In the genomic region with DNA sequence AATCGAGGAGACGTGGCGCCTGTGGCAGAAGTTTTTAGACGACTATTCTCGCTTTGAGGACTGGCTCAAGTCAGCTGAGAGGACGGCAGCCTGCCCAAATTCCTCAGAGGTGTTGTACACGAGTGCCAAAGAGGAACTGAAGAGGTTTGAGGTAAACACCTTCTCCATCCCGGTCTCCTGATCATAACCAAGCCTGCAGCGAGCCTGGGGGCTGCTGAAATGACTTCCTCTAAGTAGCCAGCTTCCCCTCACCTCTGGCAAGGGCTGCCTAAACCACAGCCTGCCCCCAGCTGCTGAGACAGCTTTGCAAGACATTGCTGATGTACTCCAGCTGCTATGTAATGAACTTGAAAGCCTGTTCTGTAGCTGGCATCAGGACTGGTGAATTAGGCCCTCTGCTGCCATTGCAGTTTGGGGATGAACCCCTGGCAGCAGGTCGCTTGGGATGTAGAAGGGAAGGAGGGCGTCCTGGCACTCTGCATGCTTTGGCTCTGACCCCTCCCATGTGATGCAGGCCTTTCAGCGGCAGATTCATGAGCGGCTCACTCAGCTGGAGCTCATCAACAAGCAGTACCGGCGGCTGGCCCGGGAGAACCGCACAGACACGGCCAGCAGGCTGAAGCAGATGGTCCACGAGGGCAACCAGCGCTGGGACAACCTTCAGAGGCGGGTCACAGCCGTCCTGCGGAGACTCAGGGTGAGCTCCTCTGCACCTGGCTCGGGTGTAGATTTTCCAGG, we compare ENCODE assay signal across 10 cellular contexts.
DNase-seq lines count a peak whose midpoint lies in the region; ATAC-seq, FAIRE-seq and TF ChIP-seq lines count a peak whose summit lies in the region.
"Had no signal": no experiment of that assay in that cellular context is flagged by ENCODE, and none has a peak within 500 bp of the region (broad histone marks: within the 10 kb centered on the region; RNA-seq: fewer than 3 reads in every experiment).

No MANE protein-coding gene starts in this region.

- H3K4me3 Mint-ChIP-seq in naive B cell, result peak overlapping the region; percentile 3 to 82 (median 58)
- H3K4me3 Mint-ChIP-seq: activated CD8-positive, alpha-beta memory T cell treated with anti-CD3 and anti-CD28 coated beads, Interleukin-2, amount 10 ng/mL, durations not matched to agents 7 days and 5 days had no signal

- TF ChIP-seq POLR2A in GM12891 (IDR thresholded peaks at IDR 0.05; ENCODE audit: low read depth, low read length), result no peak

- DNase-seq in GM12891 (ENCODE audit: insufficient read length, low spot score) (no peak), cardiac fibroblast (ENCODE audit: low read depth in 2 of 2) (peak; percentile 21 to 69), naive B cell (peak; percentile 74), NCI-H446 (lab: John Stamatoyannopoulos, UW) (no peak), middle frontal gyrus (ENCODE audit: extremely low spot score, low spot score) (no peak), CD1c-positive myeloid dendritic cell (ENCODE audit: extremely low spot score) (no peak), NCI-H1417 (lab: John Stamatoyannopoulos, UW) (no peak)
- DNase-seq: activated CD8-positive, alpha-beta memory T cell treated with anti-CD3 and anti-CD28 coated beads, Interleukin-2, amount 10 ng/mL, durations not matched to agents 7 days and 5 days; DMS153 had no signal

- peaks cover 0 to 8% of the 10 kb centered on the region in 2 donors for H3K36me3 Mint-ChIP-seq in naive B cell

- no peak overlapping the region for H3K4me3 ChIP-seq in cardiac fibroblast (replicated peaks in 1 of 2; ENCODE audit: low read depth in 2 of 2, low read length in 2 of 2)

- H3K4me1 Mint-ChIP-seq in naive B cell, result peaks cover 24 to 58% (median 32%) of the 10 kb centered on the region in 3 donors

- FAIRE-seq in GM12891 (lab: Jason Lieb, UNC), result peak; percentile 72

- TF ChIP-seq CTCF in cardiac fibroblast (IDR thresholded peaks at IDR 0.05; ENCODE audit: low read depth, low read length), result no peak

- ATAC-seq in HG02678 (IDR thresholded peaks at IDR 0.05; ENCODE audit: unreplicated experiment) (peak; percentile 77), naive B cell (ENCODE audit: low read depth in 2 of 2) (peak; percentile 94 to 96)
- ATAC-seq: activated CD8-positive, alpha-beta memory T cell treated with anti-CD3 and anti-CD28 coated beads, Interleukin-2, amount 10 ng/mL, durations not matched to agents 7 days and 5 days had no signal

- H3K27ac Mint-ChIP-seq in naive B cell, result peak overlapping the region; percentile 85 to 96 (median 92)
- H3K27ac Mint-ChIP-seq: activated CD8-positive, alpha-beta memory T cell treated with anti-CD3 and anti-CD28 coated beads, Interleukin-2, amount 10 ng/mL, durations not matched to agents 7 days and 5 days had no signal

- H3K9me3 Mint-ChIP-seq in naive B cell, result no peaks in the 10 kb centered on the region

- no peaks in the 10 kb centered on the region for H3K27me3 Mint-ChIP-seq in naive B cell
- H3K27me3 Mint-ChIP-seq: activated CD8-positive, alpha-beta memory T cell treated with anti-CD3 and anti-CD28 coated beads, Interleukin-2, amount 10 ng/mL, durations not matched to agents 7 days and 5 days had no signal

TF ChIP-seq in GM12891, 5 proteins besides CTCF, POLR2A, EP300 and RAD21:
- no peak for TF ChIP-seq TAF1 (IDR thresholded peaks at IDR 0.05; ENCODE audit: low read depth, low read length)
- TF ChIP-seq SPI1 (IDR thresholded peaks at IDR 0.05; ENCODE audit: low read depth, low read length), result peak; percentile 70
- no peak for TF ChIP-seq POLR2AphosphoS5 (IDR thresholded peaks at IDR 0.05; ENCODE audit: low read depth, low read length)
- TF ChIP-seq PAX5 (IDR thresholded peaks at IDR 0.05; ENCODE audit: insufficient read depth, low read length, severe bottlenecking), result no peak

Comparison
In these comparisons a context has a peak if more than half of its experiments do, and no peak if none do; other contexts are left out.
1. DNase-seq: peak in cardiac fibroblast (2 of 2) and naive B cell (single experiment); none in GM12891 (single experiment), NCI-H446 (0 of 2), middle frontal gyrus (single experiment), CD1c-positive myeloid dendritic cell (single experiment) and NCI-H1417 (0 of 3).